Comparison of ENCODE assay signal across 9 cellular contexts in genomic region chr1:52904590-52905375, GRCh38. TPM values are rescaled to one million over a fixed set of nuclear protein-coding genes. Genes with fewer than 3 reads are reported as not detected.
DNase-seq lines count a peak whose midpoint lies in the region; ATAC-seq lines count a peak whose summit lies in the region.
"Had no signal": no experiment of that assay in that cellular context is flagged by ENCODE, and none has a peak within 500 bp of the region (broad histone marks: within the 10 kb centered on the region; RNA-seq: fewer than 3 reads in every experiment).

No MANE protein-coding gene starts in this region.

- no peak overlapping the region for H3K4me3 Mint-ChIP-seq in activated CD4-positive, alpha-beta T cell treated with anti-CD3 and anti-CD28 coated beads for 36 hours
- H3K4me3 Mint-ChIP-seq in stimulated activated effector memory CD8-positive, alpha-beta T cell treated with anti-CD3 and anti-CD28 coated beads, Interleukin-12 subunit alpha, Interleukin-12 subunit beta, amount 100 ng/mL, for 72 hours, result no peak overlapping the region

- peak; percentile 3 for DNase-seq in DMS153 treated with DMSO at 0.1 percent for 48 hours (lab: John Stamatoyannopoulos, UW; ENCODE audit: unreplicated experiment)
- DNase-seq in DMS153 (lab: John Stamatoyannopoulos, UW), result no peak
- DNase-seq in Jurkat, Clone E6-1 (ENCODE audit: low read depth, low spot score), result peak; percentile 24
- peak; percentile 68 for DNase-seq in activated CD4-positive, alpha-beta T cell treated with anti-CD3 and anti-CD28 coated beads for 36 hours
- peak; percentile 41 for DNase-seq in glomerular visceral epithelial cell (ENCODE audit: extremely low spot score)
- DNase-seq in stimulated activated effector memory CD8-positive, alpha-beta T cell treated with anti-CD3 and anti-CD28 coated beads, Interleukin-12 subunit alpha, Interleukin-12 subunit beta, amount 100 ng/mL, for 72 hours (ENCODE audit: low spot score in 2 of 2), result peak in 1 of 2 donors; percentile 61
- DNase-seq in NCI-H510A treated with DMSO at 0.1 percent for 48 hours (lab: John Stamatoyannopoulos, UW), result no peak
- no peak for DNase-seq in cerebellar nuclear complex (lab: John Stamatoyannopoulos, UW)
- DNase-seq: naive B cell had no signal

- no peak overlapping the region for H3K27ac Mint-ChIP-seq in activated CD4-positive, alpha-beta T cell treated with anti-CD3 and anti-CD28 coated beads for 36 hours
- H3K27ac Mint-ChIP-seq in stimulated activated effector memory CD8-positive, alpha-beta T cell treated with anti-CD3 and anti-CD28 coated beads, Interleukin-12 subunit alpha, Interleukin-12 subunit beta, amount 100 ng/mL, for 72 hours, result peak overlapping the region; percentile 26

- POLR2A ChIA-PET in activated CD4-positive, alpha-beta T cell treated with anti-CD3 and anti-CD28 coated beads for 36 hours (lab: Charles Lee), result no interaction called here

- H3K4me3 ChIP-seq in Jurkat, Clone E6-1 (ENCODE audit: low read length), result no peak overlapping the region

- H3K27me3 Mint-ChIP-seq in activated CD4-positive, alpha-beta T cell treated with anti-CD3 and anti-CD28 coated beads for 36 hours, result no peaks in the 10 kb centered on the region
- H3K27me3 Mint-ChIP-seq: naive B cell had no signal

- no peaks in the 10 kb centered on the region for H3K4me1 Mint-ChIP-seq in activated CD4-positive, alpha-beta T cell treated with anti-CD3 and anti-CD28 coated beads for 36 hours
- no peaks in the 10 kb centered on the region for H3K4me1 Mint-ChIP-seq in stimulated activated effector memory CD8-positive, alpha-beta T cell treated with anti-CD3 and anti-CD28 coated beads, Interleukin-12 subunit alpha, Interleukin-12 subunit beta, amount 100 ng/mL, for 72 hours
- H3K4me1 Mint-ChIP-seq: naive B cell had no signal

- CTCF ChIA-PET in activated CD4-positive, alpha-beta T cell treated with anti-CD3 and anti-CD28 coated beads for 36 hours (lab: Charles Lee), result interaction anchor here (0.5 to 1.1 kb wide), 9 partner anchors 11 to 771 kb away, joined by 3 to 5 read pairs (median 3); no protein-coding TSS in a partner anchor

- no peaks in the 10 kb centered on the region for H3K9me3 Mint-ChIP-seq in activated CD4-positive, alpha-beta T cell treated with anti-CD3 and anti-CD28 coated beads for 36 hours (ENCODE audit: low read depth)
- H3K9me3 Mint-ChIP-seq in stimulated activated effector memory CD8-positive, alpha-beta T cell treated with anti-CD3 and anti-CD28 coated beads, Interleukin-12 subunit alpha, Interleukin-12 subunit beta, amount 100 ng/mL, for 72 hours, result no peaks in the 10 kb centered on the region
- H3K9me3 Mint-ChIP-seq: naive B cell had no signal

- peak; percentile 88 for ATAC-seq in activated CD4-positive, alpha-beta T cell treated with anti-CD3 and anti-CD28 coated beads for 36 hours
- peak; percentile 72 for ATAC-seq in stimulated activated effector memory CD8-positive, alpha-beta T cell treated with anti-CD3 and anti-CD28 coated beads, Interleukin-12 subunit alpha, Interleukin-12 subunit beta, amount 100 ng/mL, for 72 hours

- intact Hi-C loops in activated CD4-positive, alpha-beta T cell treated with anti-CD3 and anti-CD28 coated beads for 36 hours (cut with DNase I, micrococcal nuclease), result loop anchor here (1.0 to 5.0 kb wide), 2 partner anchors 278 kb away; no protein-coding TSS in a partner anchor

- H3K36me3 Mint-ChIP-seq in activated CD4-positive, alpha-beta T cell treated with anti-CD3 and anti-CD28 coated beads for 36 hours (ENCODE audit: low read depth), result peaks cover 2% of the 10 kb centered on the region
- peaks cover 15% of the 10 kb centered on the region for H3K36me3 Mint-ChIP-seq in stimulated activated effector memory CD8-positive, alpha-beta T cell treated with anti-CD3 and anti-CD28 coated beads, Interleukin-12 subunit alpha, Interleukin-12 subunit beta, amount 100 ng/mL, for 72 hours
- H3K36me3 Mint-ChIP-seq: naive B cell had no signal

RNA-seq across cellular contexts. Expression of gene ECHDC2, which starts 16.8 kb away (rescaled TPM):
- not detected for polyA plus RNA-seq in Jurkat, Clone E6-1 (2012; ENCODE audit: insufficient read depth, insufficient read length)
- 10 to 100 TPM; 62.6 to 67.2 TPM for total RNA-seq in activated CD4-positive, alpha-beta T cell treated with anti-CD3 and anti-CD28 coated beads for 36 hours

RNA-seq across cellular contexts. Expression of gene SCP2, which starts 22.3 kb away (rescaled TPM):
- 126 TPM for polyA plus RNA-seq in Jurkat, Clone E6-1 (2012; ENCODE audit: insufficient read depth, insufficient read length)
- total RNA-seq in activated CD4-positive, alpha-beta T cell treated with anti-CD3 and anti-CD28 coated beads for 36 hours, result 10 to 100 TPM; 46.6 to 67.1 TPM

Comparison
In these comparisons a context has a peak if more than half of its experiments do, and no peak if none do; other contexts are left out.
1. DNase-seq: peak in DMS153 treated with DMSO at 0.1 percent for 48 hours (single experiment), Jurkat, Clone E6-1 (single experiment), activated CD4-positive, alpha-beta T cell treated with anti-CD3 and anti-CD28 coated beads for 36 hours (single experiment) and glomerular visceral epithelial cell (single experiment); none in DMS153 (single experiment), NCI-H510A treated with DMSO at 0.1 percent for 48 hours (single experiment) and cerebellar nuclear complex (0 of 2).